7 cellular contexts compared by ENCODE assay signal in genomic region chr1:32239790-32240139, GRCh38. TPM values are rescaled to one million over a fixed set of nuclear protein-coding genes. Genes with fewer than 3 reads are reported as not detected.
DNase-seq lines count a peak whose midpoint lies in the region; ATAC-seq and TF ChIP-seq lines count a peak whose summit lies in the region.

No MANE protein-coding gene starts in this region.

- peaks cover 0 to 27% (median 0%) of the 10 kb centered on the region in 9 donors for H3K36me3 ChIP-seq in heart right ventricle

- TF ChIP-seq CTCF in HFF-Myc (IDR thresholded peaks at IDR 0.05; ENCODE audit: low read depth, low read length, missing control alignments) (no peak), heart right ventricle (IDR thresholded peaks at IDR 0.05) (no peak)

- peak overlapping the region; percentile 53 for H3K4me3 ChIP-seq in HFF-Myc (replicated peaks; ENCODE audit: low read depth, low read length)
- peak overlapping the region; percentile 48 to 86 (median 72) for H3K4me3 ChIP-seq in heart right ventricle
- peak overlapping the region in 6 of 7 experiments; percentile 40 to 66 (median 52) for H3K4me3 ChIP-seq in skin epidermis

- WGBS in heart right ventricle, 2 donors = 54 to 55% methylated on average over 20 of the region's 20 CpGs

- peaks cover 0 to 46% (median 25%) of the 10 kb centered on the region in 9 donors for H3K4me1 ChIP-seq in heart right ventricle

- no peaks in the 10 kb centered on the region for H3K36me3 Mint-ChIP-seq in T-helper 17 cell (ENCODE audit: low read depth)

- H3K4me1 Mint-ChIP-seq in T-helper 17 cell = peaks cover 16% of the 10 kb centered on the region

- no peaks in the 10 kb centered on the region for H3K9me3 ChIP-seq in T-helper 17 cell (ENCODE audit: control insufficient read depth, low read length, poor library complexity, severe bottlenecking)
- H3K9me3 ChIP-seq in heart right ventricle = no peaks in the 10 kb centered on the region

- peaks cover 0 to 10% (median 0%) of the 10 kb centered on the region in 7 donors for H3K27me3 ChIP-seq in heart right ventricle

- intact Hi-C loops in heart right ventricle (cut with DNase I) = loop anchor here in 2 of 10 donors (5.0 to 10.0 kb wide), 3 partner anchors 55 to 88 kb away; partner anchors contain the start of gene HDAC1 (in 1 of the 2)

- H3K4me3 Mint-ChIP-seq in T-helper 17 cell = peak overlapping the region; percentile 91

- H3K27ac ChIP-seq in heart right ventricle (peak overlapping the region in 9 of 10 donors; percentile 81 to 96 (median 88)), skin epidermis (peak overlapping the region in 10 of 21 experiments; percentile 67 to 86 (median 76))

- H3K27me3 Mint-ChIP-seq in T-helper 17 cell = no peaks in the 10 kb centered on the region

- no peak for ATAC-seq in T-helper 17 cell
- ATAC-seq in heart right ventricle = peak in 3 of 8 donors; percentile 1 to 4 (median 1)
- ATAC-seq in HG02571 (IDR thresholded peaks at IDR 0.05; ENCODE audit: unreplicated experiment) = no peak
- ATAC-seq in HG03442 (IDR thresholded peaks at IDR 0.05; ENCODE audit: unreplicated experiment) = no peak

- no peak for DNase-seq in HFF-Myc (ENCODE audit: extremely low read depth, low read depth)
- DNase-seq in T-helper 17 cell = no peak
- peak in 1 of 2 donors; percentile 18 for DNase-seq in heart right ventricle
- no peak for DNase-seq in HuH-7.5 (ENCODE audit: low spot score)

- H3K27ac Mint-ChIP-seq in T-helper 17 cell = no peak overlapping the region

RNA-seq across cellular contexts. Expression of gene FAM167B, which starts 7.3 kb away (rescaled TPM):
- total RNA-seq in T-helper 17 cell = under 1 TPM; 0.60 to 0.72 TPM
- total RNA-seq in heart right ventricle = 10 to 100 TPM in 1 of 10 donors, 1 to 10 TPM in 9; 1.0 to 12.5 (median 3.9) TPM
- 10 to 100 TPM; 13.5 to 17.3 TPM for polyA plus RNA-seq in heart right ventricle

RNA-seq across cellular contexts. Expression of gene LCK, which starts 11.3 kb away (rescaled TPM):
- 100 to 1,000 TPM; 267 to 268 TPM for total RNA-seq in T-helper 17 cell
- 1 to 10 TPM in 4 of 10 donors, under 1 TPM in 6; 0.25 to 7.1 (median 0.86) TPM for total RNA-seq in heart right ventricle
- under 1 TPM; 0.29 to 0.39 TPM for polyA plus RNA-seq in heart right ventricle

RNA-seq across cellular contexts. Expression of gene EIF3I, which starts 17.6 kb away (rescaled TPM):
- total RNA-seq in T-helper 17 cell (100 to 1,000 TPM; 116 to 132 TPM), heart right ventricle (100 to 1,000 TPM in 7 of 10 donors, 10 to 100 TPM in 3; 90.3 to 138 (median 103) TPM)
- polyA plus RNA-seq in heart right ventricle = 100 to 1,000 TPM; 140 to 342 TPM

RNA-seq across cellular contexts. Expression of gene TMEM234, which starts 17.6 kb away (rescaled TPM):
- total RNA-seq in T-helper 17 cell = 10 to 100 TPM; 13.1 to 18.8 TPM
- 10 to 100 TPM in 6 of 10 donors, 1 to 10 TPM in 4; 8.1 to 12.8 (median 11.1) TPM for total RNA-seq in heart right ventricle
- 10 to 100 TPM; 14.9 to 19.6 TPM for polyA plus RNA-seq in heart right ventricle

RNA-seq across cellular contexts. Expression of gene DCDC2B, which starts 30.9 kb away (rescaled TPM):
- total RNA-seq in T-helper 17 cell = not detected
- not detected for total RNA-seq in heart right ventricle
- polyA plus RNA-seq in heart right ventricle = not detected

Comparison
In these comparisons a context has a peak if more than half of its experiments do, and no peak if none do; other contexts are left out.
1. RNA of gene LCK, which starts 11.3 kb away (total RNA-seq): 267 to 268 TPM in T-helper 17 cell; 0.25 to 7.1 TPM in heart right ventricle; every median in the first group is over 10 times any median in the second.
2. Peak in every context shown above with its lines, with median percentiles within 50 percentile points of each other: H3K4me3 ChIP-seq.